In genomic region chr2:86372641-86373502, GRCh38 we compare ENCODE assay signal across 8 cellular contexts. TPM values are rescaled to one million over a fixed set of nuclear protein-coding genes. Genes with fewer than 3 reads are reported as not detected.
DNase-seq lines count a peak whose midpoint lies in the region; ATAC-seq and TF ChIP-seq lines count a peak whose summit lies in the region.

No MANE protein-coding gene starts in this region.

- H3K27me3 ChIP-seq in RWPE2 (ENCODE audit: insufficient read depth, poor library complexity, severe bottlenecking) (no peaks in the 10 kb centered on the region), trophoblast cell (ENCODE audit: insufficient read depth, low read length) (no peaks in the 10 kb centered on the region)

- no peaks in the 10 kb centered on the region for H3K9me3 ChIP-seq in RWPE2 (ENCODE audit: severe bottlenecking)
- H3K9me3 ChIP-seq in trophoblast cell (ENCODE audit: insufficient read depth, low read depth, low read length) = peaks cover 4% of the 10 kb centered on the region

- no peaks in the 10 kb centered on the region for H3K79me1 ChIP-seq in trophoblast cell (ENCODE audit: low read length)

- no peak overlapping the region for H2BK12ac ChIP-seq in trophoblast cell (ENCODE audit: low read length)

- no peak overlapping the region for H3K9ac ChIP-seq in trophoblast cell (ENCODE audit: low read length)

- H3K4me3 ChIP-seq in RWPE2 (ENCODE audit: severe bottlenecking) = no peak overlapping the region
- H3K4me3 ChIP-seq in trophoblast cell (ENCODE audit: low read depth, low read length) = no peak overlapping the region

- H3K18ac ChIP-seq in trophoblast cell (ENCODE audit: low read length) = no peak overlapping the region

- no peak overlapping the region for H4K91ac ChIP-seq in trophoblast cell (ENCODE audit: low read depth, low read length)

- H2AFZ ChIP-seq in trophoblast cell (ENCODE audit: insufficient read depth, low read length, poor library complexity) = no peak overlapping the region

- H3K36me3 ChIP-seq in RWPE2 (ENCODE audit: low read depth) = no peaks in the 10 kb centered on the region
- no peaks in the 10 kb centered on the region for H3K36me3 ChIP-seq in trophoblast cell (ENCODE audit: control insufficient read depth in 1 of 2, insufficient read depth in 2 of 2, low read length in 2 of 2)

- no peak overlapping the region for H2BK5ac ChIP-seq in trophoblast cell (ENCODE audit: low read depth, low read length, poor library complexity)

- H2BK120ac ChIP-seq in trophoblast cell (ENCODE audit: insufficient read depth, low read length, poor library complexity) = no peak overlapping the region

- H3K4me1 ChIP-seq in RWPE2 (ENCODE audit: insufficient read depth, poor library complexity, severe bottlenecking) (peaks cover 3% of the 10 kb centered on the region), trophoblast cell (ENCODE audit: control insufficient read depth in 1 of 2, insufficient read depth in 2 of 2, low read length in 2 of 2) (peaks cover 0 to 2% of the 10 kb centered on the region in 2 experiments)

- no peak overlapping the region for H3K4me2 ChIP-seq in trophoblast cell (ENCODE audit: low read length)

- H3K14ac ChIP-seq in trophoblast cell (ENCODE audit: low read length) = no peak overlapping the region

- no peak overlapping the region for H2AK5ac ChIP-seq in trophoblast cell (ENCODE audit: low read length)

- no peaks in the 10 kb centered on the region for H3K79me2 ChIP-seq in trophoblast cell (ENCODE audit: control insufficient read depth, insufficient read depth, low read length, poor library complexity)

- peak; percentile 59 for TF ChIP-seq CTCF in RWPE2 (IDR thresholded peaks at IDR 0.05; ENCODE audit: poor library complexity, severe bottlenecking)

- H4K8ac ChIP-seq in trophoblast cell (ENCODE audit: low read depth, low read length) = no peak overlapping the region

- no peak overlapping the region for H3K4ac ChIP-seq in trophoblast cell (ENCODE audit: low read depth, low read length)

- peak; percentile 68; the same call in 2 of the 3 replicates for ATAC-seq in RWPE2 (ENCODE audit: low read depth)
- no peak for ATAC-seq in GM18858 (IDR thresholded peaks at IDR 0.05; ENCODE audit: unreplicated experiment)

- no CpG with 5 or more reads among the region's 4 CpGs for WGBS in trophoblast cell (ENCODE audit: extremely low coverage, insufficient coverage, insufficient read length)

- DNase-seq in COLO829 (ENCODE audit: low spot score) (peak; percentile 50), HPDE6-E6E7 (ENCODE audit: extremely low spot score) (peak; percentile 29), RWPE2 (ENCODE audit: low spot score) (no peak), fibroblast of peridontal ligament (ENCODE audit: extremely low read depth) (peak; percentile 44), trophoblast cell (peak; percentile 34 to 85), T-helper 9 cell (no peak), cortex of kidney (lab: John Stamatoyannopoulos, UW) (no peak)

- H4K12ac ChIP-seq in trophoblast cell (ENCODE audit: low read depth, low read length) = no peak overlapping the region

- H3K23ac ChIP-seq in trophoblast cell (ENCODE audit: low read length) = no peak overlapping the region

- H3K27ac ChIP-seq in RWPE2 (ENCODE audit: poor library complexity, severe bottlenecking) (no peak overlapping the region), trophoblast cell (ENCODE audit: low read depth, low read length) (no peak overlapping the region)

RNA-seq across cellular contexts. Expression of gene REEP1, which starts 35.4 kb away (rescaled TPM):
- polyA plus RNA-seq in trophoblast cell (2013) = 22.1 and 24.0 TPM in 2 replicates

Comparison
In these comparisons a context has a peak if more than half of its experiments do, and no peak if none do; other contexts are left out.
1. DNase-seq: peak in COLO829 (single experiment), HPDE6-E6E7 (single experiment), fibroblast of peridontal ligament (single experiment) and trophoblast cell (2 of 2); none in RWPE2 (single experiment), T-helper 9 cell (single experiment) and cortex of kidney (single experiment).